Comparison of ENCODE assay signal across 9 cellular contexts in the genomic region with DNA sequence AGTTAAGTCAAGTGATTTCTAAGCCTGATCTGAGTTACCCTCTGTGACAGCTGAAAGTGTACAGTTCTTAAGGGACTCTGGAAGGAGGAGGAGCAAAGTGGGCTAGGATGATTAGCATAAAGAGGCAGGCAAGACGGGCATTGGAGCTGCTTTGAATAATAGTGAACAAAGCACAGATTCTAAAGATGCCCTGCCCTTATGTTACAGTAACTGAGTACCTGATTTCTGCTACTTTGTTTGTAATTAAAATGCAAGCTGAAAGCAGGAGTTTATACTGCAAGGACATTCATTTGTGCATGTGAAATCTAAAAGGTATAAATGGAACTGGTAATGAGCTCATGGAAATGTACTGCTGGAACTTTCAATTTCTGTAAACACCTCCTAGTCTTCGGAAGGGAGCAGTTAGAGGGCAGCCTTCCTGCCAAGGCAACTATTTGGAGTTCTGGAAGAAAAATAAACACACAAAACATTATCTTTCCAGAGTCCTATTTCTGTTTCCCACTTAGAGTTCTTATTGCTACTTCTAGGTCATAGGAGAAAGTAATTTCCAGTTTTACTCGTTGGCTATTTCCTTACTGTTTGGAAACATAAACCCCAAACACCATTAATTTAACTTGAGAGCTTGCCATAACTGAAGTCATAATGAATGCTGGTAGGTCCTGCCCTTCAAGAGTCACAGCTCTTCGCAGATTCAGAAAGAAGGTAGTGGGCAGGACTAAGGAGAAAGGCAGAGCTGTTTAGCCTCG. TPM values are rescaled to one million over a fixed set of nuclear protein-coding genes. Genes with fewer than 3 reads are reported as not detected.
DNase-seq lines count a peak whose midpoint lies in the region; ATAC-seq lines count a peak whose summit lies in the region.
"Had no signal": no experiment of that assay in that cellular context is flagged by ENCODE, and none has a peak within 500 bp of the region (broad histone marks: within the 10 kb centered on the region; RNA-seq: fewer than 3 reads in every experiment).

A gene with protein sequence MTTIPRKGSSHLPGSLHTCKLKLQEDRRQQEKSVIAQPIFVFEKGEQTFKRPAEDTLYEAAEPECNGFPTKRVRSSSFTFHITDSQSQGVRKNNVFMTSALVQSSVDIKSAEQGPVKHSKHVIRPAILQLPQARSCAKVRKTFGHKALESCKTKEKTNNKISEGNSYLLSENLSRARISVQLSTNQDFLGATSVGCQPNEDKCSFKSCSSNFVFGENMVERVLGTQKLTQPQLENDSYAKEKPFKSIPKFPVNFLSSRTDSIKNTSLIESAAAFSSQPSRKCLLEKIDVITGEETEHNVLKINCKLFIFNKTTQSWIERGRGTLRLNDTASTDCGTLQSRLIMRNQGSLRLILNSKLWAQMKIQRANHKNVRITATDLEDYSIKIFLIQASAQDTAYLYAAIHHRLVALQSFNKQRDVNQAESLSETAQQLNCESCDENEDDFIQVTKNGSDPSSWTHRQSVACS (minus strand): TSS at position 45 of the 746 bp plus-strand sequence. CDS start 486 bp downstream, outside the sequence.

- peaks cover 18% of the 10 kb centered on the region for H3K4me1 Mint-ChIP-seq in activated T-cell treated with anti-CD3 and anti-CD28 coated beads, Interleukin-2, amount 50 U/mL, for 72 hours (ENCODE audit: low read depth)
- peaks cover 10% of the 10 kb centered on the region for H3K4me1 Mint-ChIP-seq in T-helper 17 cell

- H3K36me3 Mint-ChIP-seq in activated T-cell treated with anti-CD3 and anti-CD28 coated beads, Interleukin-2, amount 50 U/mL, for 72 hours (ENCODE audit: insufficient read depth in 2 of 2): no peaks in the 10 kb centered on the region
- no peaks in the 10 kb centered on the region for H3K36me3 Mint-ChIP-seq in T-helper 17 cell (ENCODE audit: low read depth)

- peak within 1 kb of the TSS in 1 of 2 donors; percentile 15 for H3K4me3 Mint-ChIP-seq in activated T-cell treated with anti-CD3 and anti-CD28 coated beads, Interleukin-2, amount 50 U/mL, for 72 hours
- no peak within 1 kb of the TSS for H3K4me3 Mint-ChIP-seq in T-helper 17 cell
- H3K4me3 Mint-ChIP-seq: T-helper 1 cell treated with Interleukin-12 subunit alpha and Interleukin-12 subunit beta and Interleukin-4 antibody, amounts not matched to agents 30 μg/mL and 1 μg/mL, for 36 hours had no signal

- no peaks in the 10 kb centered on the region for H3K27me3 ChIP-seq in skeletal muscle tissue (ENCODE audit: control insufficient read depth in 3 of 3, insufficient read depth in 3 of 3, low read length in 3 of 3)

- peak within 1 kb of the TSS; percentile 32 to 55 (median 48) for H3K9ac ChIP-seq in skeletal muscle tissue (ENCODE audit: low read depth in 1 of 3, low read length in 3 of 3)

- H3K27me3 Mint-ChIP-seq in activated T-cell treated with anti-CD3 and anti-CD28 coated beads, Interleukin-2, amount 50 U/mL, for 72 hours (ENCODE audit: low read depth): no peaks in the 10 kb centered on the region
- H3K27me3 Mint-ChIP-seq in T-helper 17 cell: peaks cover 30% of the 10 kb centered on the region

- peak; percentile 60 to 61 for ATAC-seq in activated T-cell treated with anti-CD3 and anti-CD28 coated beads, Interleukin-2, amount 50 U/mL, for 72 hours (replicated peaks in 1 of 2)
- ATAC-seq in T-helper 17 cell: peak; percentile 37
- peak; percentile 93 for ATAC-seq in left ventricle myocardium superior

- H3K27ac Mint-ChIP-seq in activated T-cell treated with anti-CD3 and anti-CD28 coated beads, Interleukin-2, amount 50 U/mL, for 72 hours: no peak within 1 kb of the TSS
- H3K27ac Mint-ChIP-seq in T-helper 17 cell: no peak within 1 kb of the TSS
- H3K27ac Mint-ChIP-seq: T-helper 1 cell treated with Interleukin-12 subunit alpha and Interleukin-12 subunit beta and Interleukin-4 antibody, amounts not matched to agents 30 μg/mL and 1 μg/mL, for 36 hours had no signal

- H3K4me1 ChIP-seq in skeletal muscle tissue (ENCODE audit: control insufficient read depth in 3 of 3, insufficient read depth in 3 of 3, low read length in 3 of 3): peaks cover 8 to 20% (median 18%) of the 10 kb centered on the region in 3 donors

- peak within 1 kb of the TSS; percentile 40 for H3K27ac ChIP-seq in skeletal muscle tissue (ENCODE audit: low read depth, low read length)

- no peaks in the 10 kb centered on the region for H3K9me3 ChIP-seq in T-helper 17 cell (ENCODE audit: control insufficient read depth, low read length, poor library complexity, severe bottlenecking)
- no peaks in the 10 kb centered on the region for H3K9me3 ChIP-seq in skeletal muscle tissue (ENCODE audit: control insufficient read depth in 3 of 3, low read length in 3 of 3)

- intact Hi-C loops in left ventricle myocardium superior (cut with micrococcal nuclease): no loop called here

- H3K9me3 Mint-ChIP-seq in activated T-cell treated with anti-CD3 and anti-CD28 coated beads, Interleukin-2, amount 50 U/mL, for 72 hours: no peaks in the 10 kb centered on the region
- H3K9me3 Mint-ChIP-seq: T-helper 1 cell treated with Interleukin-12 subunit alpha and Interleukin-12 subunit beta and Interleukin-4 antibody, amounts not matched to agents 30 μg/mL and 1 μg/mL, for 36 hours had no signal

- DNase-seq in activated T-cell treated with anti-CD3 and anti-CD28 coated beads, Interleukin-2, amount 50 U/mL, for 72 hours: no peak
- DNase-seq in activated T-cell treated with anti-CD3 and anti-CD28 coated beads, Interleukin-2, amount 50 U/mL, for 48 hours: no peak
- DNase-seq in T-helper 17 cell: no peak
- DNase-seq in left ventricle myocardium superior: no peak
- DNase-seq in DMS53 (lab: John Stamatoyannopoulos, UW): no peak
- DNase-seq in amniotic stem cell (lab: John Stamatoyannopoulos, UW): no peak
- no peak for DNase-seq in SIG-M5 (lab: John Stamatoyannopoulos, UW)

- no peaks in the 10 kb centered on the region for H3K36me3 ChIP-seq in skeletal muscle tissue (ENCODE audit: control insufficient read depth in 3 of 3, insufficient read depth in 3 of 3, low read length in 3 of 3)

- peak within 1 kb of the TSS; percentile 35 to 74 (median 64) for H3K4me3 ChIP-seq in skeletal muscle tissue (ENCODE audit: low read length in 3 of 3)

RNA-seq across cellular contexts. Expression of the gene that starts here (rescaled TPM):
- total RNA-seq in activated T-cell treated with anti-CD3 and anti-CD28 coated beads, Interleukin-2, amount 50 U/mL, for 72 hours: under 1 TPM in 1 of 2 donors, not detected in 1; 0.35 TPM
- not detected for total RNA-seq in T-helper 17 cell
- total RNA-seq in left ventricle myocardium superior: 0.50 TPM
- total RNA-seq in skeletal muscle tissue: 0.52 TPM

Comparison
In these comparisons a context has a peak if more than half of its experiments do, and no peak if none do; other contexts are left out.
1. Peak in ATAC-seq in activated T-cell treated with anti-CD3 and anti-CD28 coated beads, Interleukin-2, amount 50 U/mL, for 72 hours; RNA of the gene not detected or under 1 TPM.
2. Peak in ATAC-seq in T-helper 17 cell; RNA of the gene not detected or under 1 TPM.
3. Peak in ATAC-seq in left ventricle myocardium superior; RNA of the gene not detected or under 1 TPM.
4. ATAC-seq: peak in every context shown above with its lines; median percentile 93 in left ventricle myocardium superior; 60 in activated T-cell treated with anti-CD3 and anti-CD28 coated beads, Interleukin-2, amount 50 U/mL, for 72 hours; 37 in T-helper 17 cell.